9 cellular contexts compared by ENCODE assay signal in the genomic region with DNA sequence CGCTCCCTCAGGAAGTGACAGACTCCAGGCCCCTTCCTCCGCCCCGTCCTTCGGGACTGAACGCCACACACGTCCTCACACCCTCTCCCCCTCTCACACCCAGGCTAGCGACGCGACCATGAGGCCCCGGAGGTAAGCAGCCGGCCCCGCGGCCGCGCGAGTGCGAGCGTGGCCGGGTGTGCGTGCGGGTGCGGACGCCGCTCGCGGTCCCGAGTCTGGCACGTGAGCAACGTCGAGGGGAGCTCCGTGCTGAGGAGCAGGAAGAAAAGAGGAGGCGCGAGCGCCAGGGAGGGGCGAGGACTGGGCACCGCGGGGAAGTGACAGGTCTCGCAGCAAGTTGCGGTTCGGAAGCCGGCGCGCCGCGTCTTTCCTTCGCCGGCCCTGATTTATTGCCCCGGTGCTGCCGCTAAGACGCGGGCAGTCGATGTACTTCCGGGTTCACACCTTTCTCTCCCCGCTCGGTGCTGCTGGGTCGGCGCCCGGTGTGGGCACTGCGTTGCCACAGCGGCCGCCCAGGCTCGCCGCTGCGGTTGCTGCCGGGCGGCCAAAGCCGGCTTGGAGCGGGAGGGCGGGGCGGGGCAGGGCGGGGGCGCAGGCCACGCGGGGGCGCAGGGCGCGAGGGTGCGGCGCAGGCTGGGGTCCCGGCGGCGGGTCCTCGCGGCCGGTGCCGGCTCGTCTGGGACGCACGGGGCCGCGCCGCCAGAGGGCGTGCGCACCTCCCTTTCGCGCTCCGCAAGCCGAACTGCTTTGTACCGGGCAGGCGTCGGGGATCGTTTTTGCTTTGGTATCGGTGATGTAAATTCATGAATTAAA. TPM values are rescaled to one million over a fixed set of nuclear protein-coding genes. Genes with fewer than 3 reads are reported as not detected.
DNase-seq lines count a peak whose midpoint lies in the region; ATAC-seq and TF ChIP-seq lines count a peak whose summit lies in the region.
"Had no signal": no experiment of that assay in that cellular context is flagged by ENCODE, and none has a peak within 500 bp of the region (broad histone marks: within the 10 kb centered on the region; RNA-seq: fewer than 3 reads in every experiment).

No MANE protein-coding gene starts in this region.

- H3K4me1 Mint-ChIP-seq in HFFc6 (ENCODE audit: low read depth) (peaks cover 5% of the 10 kb centered on the region; the same call in 1 of the 2 replicates), activated B cell treated with CpG ODN at 0.5 μM for 24 hours (peaks cover 7% of the 10 kb centered on the region)

- H3K9ac ChIP-seq in endocrine pancreas (ENCODE audit: control insufficient read depth, insufficient read depth, low read length) (no peak overlapping the region), subcutaneous abdominal adipose tissue (ENCODE audit: low read length in 5 of 5) (no peak overlapping the region)

- intact Hi-C loops in activated B cell treated with CpG ODN at 0.5 μM for 24 hours (cut with micrococcal nuclease), result loop anchor here (2.0 kb wide), 1 partner anchor 140 kb away; no protein-coding TSS in a partner anchor

- no peaks in the 10 kb centered on the region for H3K27me3 ChIP-seq in GM06990 (replicated peaks; ENCODE audit: control insufficient read depth, insufficient read depth, low read length)
- peaks cover 7% of the 10 kb centered on the region for H3K27me3 ChIP-seq in endocrine pancreas (ENCODE audit: control insufficient read depth, insufficient read depth, low read length)
- peaks cover 0 to 29% (median 17%) of the 10 kb centered on the region in 5 donors for H3K27me3 ChIP-seq in subcutaneous abdominal adipose tissue (ENCODE audit: control insufficient read depth in 5 of 5, insufficient read depth in 4 of 5, low read length in 5 of 5)

- H3K9me3 ChIP-seq in endocrine pancreas (ENCODE audit: control insufficient read depth, low read length) (no peaks in the 10 kb centered on the region), subcutaneous abdominal adipose tissue (ENCODE audit: control insufficient read depth in 5 of 5, low read length in 5 of 5) (no peaks in the 10 kb centered on the region)

- H3K36me3 Mint-ChIP-seq in HFFc6 (ENCODE audit: low read depth), result no peaks in the 10 kb centered on the region
- no peaks in the 10 kb centered on the region for H3K36me3 Mint-ChIP-seq in activated B cell treated with CpG ODN at 0.5 μM for 24 hours (ENCODE audit: low read depth)

- peak; percentile 53 for DNase-seq in GM06990 (ENCODE audit: extremely low read depth, insufficient read length)
- DNase-seq in HFFc6, result no peak
- DNase-seq in activated B cell treated with CpG ODN at 0.5 μM for 24 hours, result no peak
- DNase-seq in midbrain (lab: John Stamatoyannopoulos, UW), result peak; percentile 45
- DNase-seq in HuH-7.5 (ENCODE audit: low spot score), result no peak

- no peak overlapping the region for H3K4me3 ChIP-seq in GM06990 (replicated peaks; ENCODE audit: low read depth, low read length)
- peak overlapping the region; percentile 8 for H3K4me3 ChIP-seq in endocrine pancreas (ENCODE audit: control insufficient read depth, insufficient read depth, low read length)
- peak overlapping the region; percentile 44 to 73 (median 60) for H3K4me3 ChIP-seq in subcutaneous abdominal adipose tissue (ENCODE audit: low read depth in 1 of 5, low read length in 5 of 5)

- POLR2A ChIA-PET in activated B cell treated with CpG ODN at 0.5 μM for 24 hours (lab: Charles Lee), result no interaction called here

- H3K27me3 Mint-ChIP-seq in HFFc6 (ENCODE audit: insufficient read depth) (peaks cover 13% of the 10 kb centered on the region), activated B cell treated with CpG ODN at 0.5 μM for 24 hours (peaks cover 30% of the 10 kb centered on the region)

- H3K36me3 ChIP-seq in GM06990 (ENCODE audit: control insufficient read depth, insufficient read depth, low read length), result no peaks in the 10 kb centered on the region
- no peaks in the 10 kb centered on the region for H3K36me3 ChIP-seq in endocrine pancreas (ENCODE audit: control insufficient read depth, insufficient read depth, low read length)
- H3K36me3 ChIP-seq in subcutaneous abdominal adipose tissue (ENCODE audit: control insufficient read depth in 5 of 5, insufficient read depth in 5 of 5, low read length in 5 of 5), result no peaks in the 10 kb centered on the region

- no peak for TF ChIP-seq CTCF in GM06990 (IDR thresholded peaks at IDR 0.05; ENCODE audit: insufficient read depth, low read length, poor library complexity, severe bottlenecking)
- TF ChIP-seq CTCF in HFFc6 (IDR thresholded peaks at IDR 0.05), result peak; percentile 69; the same call in 1 of the 2 replicates
- TF ChIP-seq CTCF in activated B cell treated with CpG ODN at 0.5 μM for 24 hours (IDR thresholded peaks at IDR 0.05), result no peak

- H3K27ac Mint-ChIP-seq in HFFc6, result no peak overlapping the region; the same call in 1 of the 2 replicates
- H3K27ac Mint-ChIP-seq in activated B cell treated with CpG ODN at 0.5 μM for 24 hours, result no peak overlapping the region

- H3K4me1 ChIP-seq in endocrine pancreas (ENCODE audit: control insufficient read depth, insufficient read depth, low read length), result no peaks in the 10 kb centered on the region
- peaks cover 0 to 10% (median 6%) of the 10 kb centered on the region in 5 donors for H3K4me1 ChIP-seq in subcutaneous abdominal adipose tissue (ENCODE audit: control insufficient read depth in 5 of 5, insufficient read depth in 5 of 5, low read length in 5 of 5)

- CTCF ChIA-PET in activated B cell treated with CpG ODN at 0.5 μM for 24 hours (lab: Charles Lee), result no interaction called here

- peak overlapping the region; percentile 79 for H3K4me3 Mint-ChIP-seq in HFFc6
- H3K4me3 Mint-ChIP-seq in activated B cell treated with CpG ODN at 0.5 μM for 24 hours, result peak overlapping the region; percentile 56

- ATAC-seq in activated B cell treated with CpG ODN at 0.5 μM for 24 hours (ENCODE audit: low read depth) (peak; percentile 57), HG02588 (IDR thresholded peaks at IDR 0.05; ENCODE audit: unreplicated experiment) (no peak)

- H3K9me3 Mint-ChIP-seq in HFFc6 (no peaks in the 10 kb centered on the region), activated B cell treated with CpG ODN at 0.5 μM for 24 hours (no peaks in the 10 kb centered on the region)

- no peak overlapping the region for H3K27ac ChIP-seq in subcutaneous abdominal adipose tissue (ENCODE audit: low read depth, low read length)

RNA-seq across cellular contexts. Expression of a gene that starts 15.8 kb away (rescaled TPM):
- not detected for total RNA-seq in HFFc6 (2021; fragmentation: NEBNext Ultra II Directional; extraction: Animal tissue kit (Norgen Biotek cat#: 25700))
- total RNA-seq in activated B cell treated with CpG ODN at 0.5 μM for 24 hours, result not detected in 2 replicates
- total RNA-seq: LHCN-M2 had no signal

Comparison
In these comparisons a context has a peak if more than half of its experiments do, and no peak if none do; other contexts are left out.
1. DNase-seq: peak in GM06990 (single experiment) and midbrain (single experiment); none in HFFc6 (single experiment), activated B cell treated with CpG ODN at 0.5 μM for 24 hours (single experiment) and HuH-7.5 (single experiment).